9 cellular contexts compared by ENCODE assay signal in genomic region chr21:34029724-34030528, GRCh38. TPM values are rescaled to one million over a fixed set of nuclear protein-coding genes. Genes with fewer than 3 reads are reported as not detected.
A peak's percentile ranks its signal among the peaks of the same experiment; 100 is the strongest.
DNase-seq lines count a peak whose midpoint lies in the region; ATAC-seq and TF ChIP-seq lines count a peak whose summit lies in the region.
"Had no signal": no experiment of that assay in that cellular context is flagged by ENCODE, and none has a peak within 500 bp of the region (broad histone marks: within the 10 kb centered on the region; RNA-seq: fewer than 3 reads in every experiment).

No MANE protein-coding gene starts in this region.

- no peaks in the 10 kb centered on the region for H3K27me3 ChIP-seq in prostate gland (replicated peaks; ENCODE audit: insufficient read depth)
- H3K27me3 ChIP-seq in tibial artery, result no peaks in the 10 kb centered on the region
- H3K27me3 ChIP-seq: ascending aorta had no signal

- ATAC-seq in GM18502 (IDR thresholded peaks at IDR 0.05; ENCODE audit: poor library complexity, unreplicated experiment), result peak; percentile 78
- peak; percentile 91 for ATAC-seq in HG02588 (IDR thresholded peaks at IDR 0.05; ENCODE audit: unreplicated experiment)

- TF ChIP-seq CTCF in foreskin fibroblast (IDR thresholded peaks at IDR 0.05; ENCODE audit: low read depth, low read length) (no peak), prostate gland (IDR thresholded peaks at IDR 0.05) (no peak), tibial artery (IDR thresholded peaks at IDR 0.05) (no peak)

- H3K36me3 ChIP-seq in prostate gland (no peaks in the 10 kb centered on the region), tibial artery (no peaks in the 10 kb centered on the region)
- H3K36me3 ChIP-seq: ascending aorta had no signal

- 48% methylated on average over 14 of the region's 14 CpGs for WGBS in prostate gland

- no peak for TF ChIP-seq POLR2A in prostate gland (IDR thresholded peaks at IDR 0.05)

- DNase-seq in NCI-H82 (lab: John Stamatoyannopoulos, UW) (peak; percentile 84), foreskin fibroblast (peak; percentile 62 to 88), occipital lobe (lab: John Stamatoyannopoulos, UW) (peak; percentile 50), prostate gland (ENCODE audit: low spot score) (no peak), tibial artery (no peak)
- DNase-seq in activated T-cell treated with anti-CD3 and anti-CD28 coated beads, Interleukin-2, amount 50 U/mL, for 48 hours, result peak; percentile 63 to 72

- intact Hi-C loops in prostate gland (cut with DNase I) (no loop called here), tibial artery (cut with DNase I; ENCODE audit: low total_unique reads) (no loop called here)

- no peaks in the 10 kb centered on the region for H3K4me1 ChIP-seq in prostate gland (replicated peaks)
- peaks cover 0 to 10% (median 0%) of the 10 kb centered on the region in 4 donors for H3K4me1 ChIP-seq in tibial artery
- H3K4me1 ChIP-seq: ascending aorta had no signal

- peak overlapping the region in 1 of 2 donors; percentile 39 for H3K4me3 ChIP-seq in foreskin fibroblast (ENCODE audit: low read depth in 1 of 2, low read length in 2 of 2)
- no peak overlapping the region for H3K4me3 ChIP-seq in prostate gland
- no peak overlapping the region for H3K4me3 ChIP-seq in tibial artery
- H3K4me3 ChIP-seq: ascending aorta had no signal

- no peaks in the 10 kb centered on the region for H3K9me3 ChIP-seq in prostate gland
- H3K9me3 ChIP-seq in tibial artery, result no peaks in the 10 kb centered on the region
- H3K9me3 ChIP-seq: ascending aorta had no signal

- no peak overlapping the region for H3K27ac ChIP-seq in prostate gland
- H3K27ac ChIP-seq in tibial artery, result no peak overlapping the region
- H3K27ac ChIP-seq: ascending aorta had no signal

RNA-seq across cellular contexts. Expression of gene MRPS6, which starts 43.5 kb away (rescaled TPM):
- total RNA-seq in occipital lobe, result 21.5 TPM
- total RNA-seq in prostate gland, result 10 to 100 TPM; 24.9 to 75.8 TPM

RNA-seq across cellular contexts. Expression of gene SLC5A3, which starts 43.5 kb away (rescaled TPM):
- total RNA-seq in occipital lobe (73.0 TPM), prostate gland (10 to 100 TPM in 1 of 2 donors, 1 to 10 TPM in 1; 8.2 to 44.0 TPM)

Comparison
In these comparisons a context has a peak if more than half of its experiments do, and no peak if none do; other contexts are left out.
1. DNase-seq: peak in NCI-H82 (single experiment), activated T-cell treated with anti-CD3 and anti-CD28 coated beads, Interleukin-2, amount 50 U/mL, for 48 hours (2 of 2), foreskin fibroblast (2 of 2) and occipital lobe (single experiment); none in prostate gland (single experiment) and tibial artery (0 of 2).